In the genomic region with DNA sequence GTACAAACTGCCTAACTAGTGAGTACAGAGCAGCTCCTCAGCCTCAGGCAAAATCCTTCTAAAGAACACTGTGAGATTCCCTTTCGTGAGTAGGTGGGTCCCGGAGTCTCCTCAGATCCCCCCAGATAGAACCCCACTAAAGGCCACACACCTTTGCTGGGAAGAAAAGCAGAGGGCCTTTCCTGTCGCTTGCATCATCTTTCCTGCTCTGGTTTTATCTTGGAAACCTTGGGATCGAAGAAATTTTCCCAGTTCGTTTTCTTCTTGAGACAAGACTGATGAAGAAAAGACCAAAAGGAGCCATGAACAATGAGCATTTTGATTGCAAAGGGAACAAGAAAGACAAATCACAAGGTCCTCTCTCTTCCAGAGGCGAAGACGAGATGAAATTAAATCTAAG, we compare ENCODE assay signal across 18 cellular contexts. TPM values are rescaled to one million over a fixed set of nuclear protein-coding genes. Genes with fewer than 3 reads are reported as not detected.
DNase-seq lines count a peak whose midpoint lies in the region; ATAC-seq and TF ChIP-seq lines count a peak whose summit lies in the region.
"Had no signal": no experiment of that assay in that cellular context is flagged by ENCODE, and none has a peak within 500 bp of the region (broad histone marks: within the 10 kb centered on the region; RNA-seq: fewer than 3 reads in every experiment).

No MANE protein-coding gene starts in this region.

- POLR2A ChIA-PET in WTC11 (lab: Charles Lee), result interaction anchor here (0.7 to 1.2 kb wide), 2 partner anchors 40 to 73 kb away, joined by 3 read pairs; no protein-coding TSS in a partner anchor

- H3K4me3 Mint-ChIP-seq in GM23338 (peak overlapping the region; percentile 36; the same call in 2 of the 3 replicates), WTC11 (no peak overlapping the region)
- H3K4me3 Mint-ChIP-seq: B cell; CD4-positive, alpha-beta T cell; IgD-negative memory B cell had no signal

- no peak overlapping the region for H2AK5ac ChIP-seq in neuronal stem cell (ENCODE audit: low read depth, low read length)

- no peak overlapping the region for H3K4ac ChIP-seq in neuronal stem cell (ENCODE audit: low read length)

- no peak overlapping the region for H2BK5ac ChIP-seq in neuronal stem cell (ENCODE audit: low read length)

- H3K36me3 ChIP-seq in GM23338 (ENCODE audit: insufficient read depth) (no peaks in the 10 kb centered on the region), iPS-20b (ENCODE audit: insufficient read depth, low read depth, low read length) (no peaks in the 10 kb centered on the region), neuronal stem cell (replicated peaks in 1 of 2; ENCODE audit: control insufficient read depth in 2 of 2, insufficient read depth in 2 of 2, low read length in 2 of 2) (no peaks in the 10 kb centered on the region), H7 (replicated peaks; ENCODE audit: control insufficient read depth, insufficient read depth, low read length) (no peaks in the 10 kb centered on the region)
- H3K36me3 ChIP-seq: HAP-1 had no signal

- H3K4me1 Mint-ChIP-seq in GM23338 (peaks cover 61% of the 10 kb centered on the region), WTC11 (peaks cover 53% of the 10 kb centered on the region)

- H3K27ac ChIP-seq in GM23338 (ENCODE audit: low read depth), result peak overlapping the region; percentile 75
- peak overlapping the region; percentile 2 for H3K27ac ChIP-seq in iPS-20b (ENCODE audit: low read length)
- peak overlapping the region; percentile 47 for H3K27ac ChIP-seq in neuronal stem cell (replicated peaks; ENCODE audit: low read length)
- no peak overlapping the region for H3K27ac ChIP-seq in substantia nigra (ENCODE audit: low read depth, low read length, poor library complexity, severe bottlenecking)
- H3K27ac ChIP-seq: HL-60 had no signal

- no peak overlapping the region for H2BK12ac ChIP-seq in neuronal stem cell (ENCODE audit: low read length)

- H3K79me2 ChIP-seq in GM23338 (replicated peaks; ENCODE audit: insufficient read depth), result no peaks in the 10 kb centered on the region

- no peak overlapping the region for H3K23ac ChIP-seq in neuronal stem cell (ENCODE audit: low read depth, low read length, poor library complexity)

- peak; percentile 20 for DNase-seq in GM23338 (ENCODE audit: low spot score)
- DNase-seq in WTC11 (ENCODE audit: low spot score), result no peak
- no peak for DNase-seq in neuronal stem cell (ENCODE audit: low spot score)
- no peak for DNase-seq in mucosa of gallbladder (ENCODE audit: low spot score)
- DNase-seq in substantia nigra (lab: John Stamatoyannopoulos, UW), result no peak
- DNase-seq in H7, result no peak
- DNase-seq: ACHN; C1 segment of cervical spinal cord; CD4-positive, alpha-beta T cell; DND-41; GF-D8; KG1 had no signal

- no peaks in the 10 kb centered on the region for H3K27me3 ChIP-seq in GM23338 (ENCODE audit: insufficient read depth)
- no peaks in the 10 kb centered on the region for H3K27me3 ChIP-seq in iPS-20b (ENCODE audit: insufficient read depth, low read length)
- H3K27me3 ChIP-seq in neuronal stem cell (ENCODE audit: control insufficient read depth in 3 of 3, insufficient read depth in 3 of 3, low read depth in 1 of 3, low read length in 3 of 3), result no peaks in the 10 kb centered on the region
- no peaks in the 10 kb centered on the region for H3K27me3 ChIP-seq in H7 (ENCODE audit: control insufficient read depth, insufficient read depth, low read length)

- TF ChIP-seq CTCF in GM23338 (conservative IDR thresholded peaks at IDR 0.05; ENCODE audit: low read depth in 2 of 2) (no peak), WTC11 (IDR thresholded peaks at IDR 0.05) (no peak)

- CTCF ChIA-PET in WTC11 (lab: Charles Lee), result interaction anchor here (1.2 to 1.7 kb wide), 4 partner anchors 75 to 540 kb away, joined by 3 to 11 read pairs (median 5); no protein-coding TSS in a partner anchor

- H4K20me1 ChIP-seq in GM23338 (replicated peaks; ENCODE audit: insufficient read depth), result no peaks in the 10 kb centered on the region

- peak; percentile 22 for ATAC-seq in GM23338
- ATAC-seq in WTC11, result peak; percentile 9; the same call in 1 of the 2 replicates
- no peak for ATAC-seq in HG03565 (IDR thresholded peaks at IDR 0.05; ENCODE audit: unreplicated experiment)

- no peak overlapping the region for H4K8ac ChIP-seq in neuronal stem cell (ENCODE audit: low read depth, low read length)

- H3K4me3 ChIP-seq in GM23338 (peak overlapping the region; percentile 11; the same call in 1 of the 2 replicates), iPS-20b (ENCODE audit: low read length) (peak overlapping the region; percentile 43; the same call in 1 of the 2 replicates), neuronal stem cell (ENCODE audit: low read length in 2 of 2) (peak overlapping the region in 1 of 2 donors; percentile 42), H7 (ENCODE audit: insufficient read depth, low read depth, low read length) (no peak overlapping the region)
- H3K4me3 ChIP-seq: HAP-1 had no signal

- no CpG with 5 or more reads among the region's 7 CpGs for WGBS in neuronal stem cell (ENCODE audit: extremely low coverage in 2 of 2, insufficient read length in 2 of 2, insufficient replicate concordance in 1 of 2), 2 donors

- H3K36me3 Mint-ChIP-seq in GM23338 (ENCODE audit: low read depth), result peaks cover 10% of the 10 kb centered on the region; the same call in 2 of the 3 replicates
- H3K36me3 Mint-ChIP-seq in WTC11, result peaks cover 4% of the 10 kb centered on the region; the same call in 1 of the 2 replicates
- H3K36me3 Mint-ChIP-seq: IgD-negative memory B cell had no signal

- H3K9me3 ChIP-seq in iPS-20b (ENCODE audit: insufficient read depth, low read depth, low read length) (no peaks in the 10 kb centered on the region), neuronal stem cell (replicated peaks in 1 of 2; ENCODE audit: control insufficient read depth in 2 of 2, insufficient read depth in 1 of 2, low read depth in 1 of 2, low read length in 2 of 2) (no peaks in the 10 kb centered on the region)
- H3K9me3 ChIP-seq: HAP-1 had no signal

- H2BK15ac ChIP-seq in neuronal stem cell (ENCODE audit: low read length), result no peak overlapping the region

- H3K18ac ChIP-seq in neuronal stem cell (ENCODE audit: low read length), result no peak overlapping the region

- no peaks in the 10 kb centered on the region for H3K9me2 ChIP-seq in GM23338 (ENCODE audit: insufficient read depth)

- H3K9me3 Mint-ChIP-seq in GM23338 (no peaks in the 10 kb centered on the region), WTC11 (no peaks in the 10 kb centered on the region)
- H3K9me3 Mint-ChIP-seq: CD4-positive, alpha-beta T cell; IgD-negative memory B cell had no signal

- H3F3A ChIP-seq in GM23338 (replicated peaks; ENCODE audit: low read depth), result 0 out of 2 replicates have a peak, but pooled peaks cover 3% of the 10 kb centered on the region

- H3K14ac ChIP-seq in neuronal stem cell (ENCODE audit: low read length), result no peak overlapping the region

- H3K4me1 ChIP-seq in GM23338 (ENCODE audit: insufficient read depth) (peaks cover 32% of the 10 kb centered on the region), iPS-20b (ENCODE audit: insufficient read depth, low read length) (peaks cover 34% of the 10 kb centered on the region), neuronal stem cell (ENCODE audit: control insufficient read depth in 2 of 2, insufficient read depth in 1 of 2, low read depth in 1 of 2, low read length in 2 of 2) (peaks cover 10 to 25% of the 10 kb centered on the region in 2 donors)
- H3K4me1 ChIP-seq: HAP-1 had no signal

- no peak overlapping the region for H4K91ac ChIP-seq in neuronal stem cell (ENCODE audit: low read depth, low read length, poor library complexity)

- peak overlapping the region; percentile 52 for H3K4me2 ChIP-seq in GM23338
- peak overlapping the region; percentile 15 for H3K4me2 ChIP-seq in neuronal stem cell (ENCODE audit: insufficient read depth, low read length, poor library complexity, severe bottlenecking)

- peaks cover 7% of the 10 kb centered on the region for H3K27me3 Mint-ChIP-seq in GM23338 (ENCODE audit: insufficient read depth, low read depth, poor library complexity)
- H3K27me3 Mint-ChIP-seq in WTC11 (ENCODE audit: low read depth), result no peaks in the 10 kb centered on the region

- peak overlapping the region; percentile 94 for H3K27ac Mint-ChIP-seq in GM23338
- peak overlapping the region; percentile 44; the same call in 1 of the 2 replicates for H3K27ac Mint-ChIP-seq in WTC11
- H3K27ac Mint-ChIP-seq: B cell; CD4-positive, alpha-beta T cell; IgD-negative memory B cell had no signal

- H3K79me1 ChIP-seq in neuronal stem cell (ENCODE audit: low read depth, low read length), result no peaks in the 10 kb centered on the region

- H2AFZ ChIP-seq in GM23338 (0 out of 2 replicates have a peak overlapping the region, but pooled peaks have one; percentile 2), neuronal stem cell (ENCODE audit: low read length) (peak overlapping the region; percentile 47)

- H2BK120ac ChIP-seq in neuronal stem cell (ENCODE audit: low read depth, low read length), result no peak overlapping the region

- H3K9ac ChIP-seq in iPS-20b (ENCODE audit: low read depth, low read length) (peak overlapping the region; percentile 57; the same call in 1 of the 2 replicates), neuronal stem cell (ENCODE audit: low read depth, low read length, poor library complexity) (no peak overlapping the region)

TF ChIP-seq in GM23338, 12 proteins besides CTCF, POLR2A, EP300 and RAD21 (continues in another document):
- no peak for TF ChIP-seq EZH2phosphoT487 (IDR thresholded peaks at IDR 0.05; ENCODE audit: unreplicated experiment)
- no peak for TF ChIP-seq CREB1 (CRISPR knock-in tag; IDR thresholded peaks at IDR 0.05; ENCODE audit: low read depth)
- no peak for TF ChIP-seq POLR2AphosphoS5 (IDR thresholded peaks at IDR 0.05; ENCODE audit: low read depth)

TF ChIP-seq in WTC11, 78 proteins besides CTCF, POLR2A, EP300 and RAD21:
- TF ChIP-seq PRRX2 (CRISPR knock-in tag; IDR thresholded peaks at IDR 0.05) (no peak), EMX1 (CRISPR knock-in tag; IDR thresholded peaks at IDR 0.05) (no peak)

RNA-seq across cellular contexts. Expression of a gene that starts 40.8 kb away (rescaled TPM):
- 37.3 and 45.2 TPM in 2 replicates for total RNA-seq in GM23338 (2014; rRNA removed; shearing (Covaris generic))
- polyA plus RNA-seq in GM23338 (2016; fragmentation: Nextera tagmentation; extraction: Ambion mirVana), result 75.4 and 83.7 TPM in 2 replicates
- total RNA-seq in WTC11 (2021) (31.2 to 36.8 TPM (median 33.4 TPM) in 3 replicates), mucosa of gallbladder (26.4 TPM)
- 6.6 TPM for polyA plus RNA-seq in neuronal stem cell (2013, experiment 1 of 2)
- polyA plus RNA-seq in neuronal stem cell (2013, experiment 2 of 2), result 7.8 TPM
- 5.4 and 11.8 TPM in 2 replicates for total RNA-seq in H7 (2014; rRNA removed; shearing (Covaris generic))
- total RNA-seq: B cell had no signal
